ENCODE assay signal across 8 cellular contexts in genomic region chr12:24742378-24742777, GRCh38.
DNase-seq lines count a peak whose midpoint lies in the region; ATAC-seq and TF ChIP-seq lines count a peak whose summit lies in the region.

No MANE protein-coding gene starts in this region.

- H3K4me1 Mint-ChIP-seq in GM23338 (peaks cover 30% of the 10 kb centered on the region; the same call in 2 of the 3 replicates), chondrocyte (ENCODE audit: low read depth) (peaks cover 57% of the 10 kb centered on the region)

- H3K4me3 Mint-ChIP-seq in GM23338 = no peak overlapping the region
- no peak overlapping the region for H3K4me3 Mint-ChIP-seq in chondrocyte (ENCODE audit: unreplicated experiment)

- peaks cover 6% of the 10 kb centered on the region; the same call in 1 of the 2 replicates for H3K4me1 ChIP-seq in GM23338 (ENCODE audit: insufficient read depth)

- no peaks in the 10 kb centered on the region for H3K36me3 Mint-ChIP-seq in GM23338 (ENCODE audit: low read depth)
- H3K36me3 Mint-ChIP-seq in chondrocyte (ENCODE audit: low read depth) = no peaks in the 10 kb centered on the region

- H3K27me3 ChIP-seq in GM23338 (ENCODE audit: insufficient read depth) = no peaks in the 10 kb centered on the region

- TF ChIP-seq CTCF in GM23338 (conservative IDR thresholded peaks at IDR 0.05; ENCODE audit: low read depth in 2 of 2) = no peak
- no peak for TF ChIP-seq CTCF in NB4 (IDR thresholded peaks at IDR 0.05; ENCODE audit: low read depth, low read length)
- no peak for TF ChIP-seq CTCF in chondrocyte (IDR thresholded peaks at IDR 0.05)

- H3K27me3 Mint-ChIP-seq in GM23338 (ENCODE audit: insufficient read depth, low read depth, poor library complexity) = peaks cover 3% of the 10 kb centered on the region
- no peaks in the 10 kb centered on the region for H3K27me3 Mint-ChIP-seq in chondrocyte (ENCODE audit: low read depth)

- H3K4me3 ChIP-seq in GM23338 (no peak overlapping the region), NB4 (ENCODE audit: low read depth, low read length) (no peak overlapping the region)

- H3K27ac Mint-ChIP-seq in GM23338 = no peak overlapping the region
- no peak overlapping the region for H3K27ac Mint-ChIP-seq in chondrocyte (ENCODE audit: unreplicated experiment)

- ATAC-seq in GM18861 (IDR thresholded peaks at IDR 0.05; ENCODE audit: unreplicated experiment) (peak; percentile 67), GM23338 (no peak)

- no peak for TF ChIP-seq POLR2A in NB4 (IDR thresholded peaks at IDR 0.05; ENCODE audit: extremely low read depth, insufficient read length)

- H3K9me3 Mint-ChIP-seq in GM23338 (no peaks in the 10 kb centered on the region), chondrocyte (ENCODE audit: low read depth) (no peaks in the 10 kb centered on the region)

- peaks cover 4% of the 10 kb centered on the region; the same call in 1 of the 2 replicates for H3K9me2 ChIP-seq in GM23338 (ENCODE audit: insufficient read depth)

- H3K79me2 ChIP-seq in GM23338 (replicated peaks; ENCODE audit: insufficient read depth) = no peaks in the 10 kb centered on the region

- H3F3A ChIP-seq in GM23338 (replicated peaks; ENCODE audit: low read depth) = no peaks in the 10 kb centered on the region

- DNase-seq in GM23338 (ENCODE audit: low spot score) = no peak
- peak; percentile 58 for DNase-seq in NB4 (ENCODE audit: low read depth)
- peak; percentile 43 for DNase-seq in left kidney (ENCODE audit: low read depth, low spot score)
- DNase-seq in cerebellar nuclear complex (lab: John Stamatoyannopoulos, UW) = no peak
- DNase-seq in activated gamma-delta T cell treated with Interleukin-2 at 50 U/mL for 16 hours = no peak
- DNase-seq in chondrocyte (ENCODE audit: low spot score) = no peak
- DNase-seq in ecto neural progenitor cell (ENCODE audit: low spot score) = no peak

- no peak overlapping the region for H3K27ac ChIP-seq in GM23338 (ENCODE audit: low read depth)

- H2AFZ ChIP-seq in GM23338 = peak overlapping the region; percentile 61; the same call in 1 of the 2 replicates

- H4K20me1 ChIP-seq in GM23338 (replicated peaks; ENCODE audit: insufficient read depth) = no peaks in the 10 kb centered on the region

- no peak overlapping the region for H3K4me2 ChIP-seq in GM23338

- H3K36me3 ChIP-seq in GM23338 (ENCODE audit: insufficient read depth) = no peaks in the 10 kb centered on the region

TF ChIP-seq in GM23338, 12 proteins besides CTCF, POLR2A, EP300 and RAD21 (continues in another document):
- TF ChIP-seq REST (IDR thresholded peaks at IDR 0.05; ENCODE audit: unreplicated experiment) (no peak), CREB1 (CRISPR knock-in tag; IDR thresholded peaks at IDR 0.05; ENCODE audit: low read depth) (no peak), ZNF331 (CRISPR knock-in tag; IDR thresholded peaks at IDR 0.05; ENCODE audit: low read depth) (no peak), EZH2phosphoT487 (IDR thresholded peaks at IDR 0.05; ENCODE audit: unreplicated experiment) (no peak), EZH2 (IDR thresholded peaks at IDR 0.05; ENCODE audit: low read depth, unreplicated experiment) (no peak), NANOG (IDR thresholded peaks at IDR 0.05; ENCODE audit: borderline replicate concordance) (no peak), ZNF114 (CRISPR knock-in tag; IDR thresholded peaks at IDR 0.05) (no peak), POLR2AphosphoS5 (IDR thresholded peaks at IDR 0.05; ENCODE audit: low read depth) (no peak), STAT1 (IDR thresholded peaks at IDR 0.05; ENCODE audit: unreplicated experiment) (no peak), JUNB (IDR thresholded peaks at IDR 0.05; ENCODE audit: unreplicated experiment) (no peak), ZNF462 (CRISPR knock-in tag; IDR thresholded peaks at IDR 0.05) (no peak)

Comparison
In these comparisons a context has a peak if more than half of its experiments do, and no peak if none do; other contexts are left out.
1. DNase-seq: peak in NB4 (single experiment) and left kidney (single experiment); none in GM23338 (single experiment), cerebellar nuclear complex (0 of 2), activated gamma-delta T cell treated with Interleukin-2 at 50 U/mL for 16 hours (single experiment), chondrocyte (single experiment) and ecto neural progenitor cell (single experiment).